ENCODE assay signal across 8 cellular contexts in the genomic region with DNA sequence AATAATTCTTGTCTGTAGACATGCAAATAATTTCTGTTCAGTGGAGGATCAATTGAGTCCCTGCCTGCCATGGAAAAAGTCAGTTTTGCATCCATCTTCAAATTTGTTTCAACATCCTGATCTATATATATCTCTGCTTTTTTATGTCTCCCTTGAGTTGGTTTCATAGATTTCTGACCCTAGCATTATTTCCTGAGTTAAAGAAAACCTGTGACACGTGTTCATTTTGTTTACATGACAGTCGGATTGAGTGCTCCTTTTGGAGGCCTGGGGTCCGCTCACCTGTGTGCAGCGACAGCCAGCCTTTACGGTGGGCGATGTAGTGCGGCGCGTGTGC. TPM values are rescaled to one million over a fixed set of nuclear protein-coding genes. Genes with fewer than 3 reads are reported as not detected.
DNase-seq lines count a peak whose midpoint lies in the region; ATAC-seq and TF ChIP-seq lines count a peak whose summit lies in the region.

No MANE protein-coding gene starts in this region.

- 0 to 1% methylated on average over 1 to 9 of the region's 9 CpGs for whole genome bisulfite sequencing in gastroesophageal sphincter (ENCODE audit: low coverage in 1 of 2), 2 donors

- H3K27me3 Mint-ChIP-seq in activated CD8-positive, alpha-beta memory T cell treated with anti-CD3 and anti-CD28 coated beads, Interleukin-2, amount 10 ng/mL, durations not matched to agents 7 days and 5 days: no peaks in the 10 kb centered on the region

- no peaks in the 10 kb centered on the region for H3K9me3 ChIP-seq in SU-DHL-6 (ENCODE audit: insufficient read depth, low read length)
- H3K9me3 ChIP-seq in gastroesophageal sphincter: no peaks in the 10 kb centered on the region

- H3F3A ChIP-seq in SU-DHL-6 (ENCODE audit: insufficient read depth): peaks cover 5% of the 10 kb centered on the region; the same call in 1 of the 2 replicates

- no peaks in the 10 kb centered on the region for H3K79me2 ChIP-seq in SU-DHL-6 (ENCODE audit: insufficient read depth, low read length)

- peak overlapping the region; percentile 84 for H3K4me3 Mint-ChIP-seq in activated CD8-positive, alpha-beta memory T cell treated with anti-CD3 and anti-CD28 coated beads, Interleukin-2, amount 10 ng/mL, durations not matched to agents 7 days and 5 days

- H3K36me3 Mint-ChIP-seq in activated CD8-positive, alpha-beta memory T cell treated with anti-CD3 and anti-CD28 coated beads, Interleukin-2, amount 10 ng/mL, durations not matched to agents 7 days and 5 days: peaks cover 23% of the 10 kb centered on the region

- no peak for TF ChIP-seq EP300 in gastroesophageal sphincter (IDR thresholded peaks at IDR 0.05)

- peak overlapping the region; percentile 58 for H3K4me3 ChIP-seq in SU-DHL-6 (ENCODE audit: insufficient read depth, low read length, poor library complexity, severe bottlenecking)
- peak overlapping the region; percentile 89 to 90 for H3K4me3 ChIP-seq in gastroesophageal sphincter
- H3K4me3 ChIP-seq in skeletal muscle cell (ENCODE audit: low read depth, low read length): peak overlapping the region; percentile 70

- no peak for ATAC-seq in activated CD8-positive, alpha-beta memory T cell treated with anti-CD3 and anti-CD28 coated beads, Interleukin-2, amount 10 ng/mL, durations not matched to agents 7 days and 5 days
- ATAC-seq in gastroesophageal sphincter (no peak), GM21360 (IDR thresholded peaks at IDR 0.05; ENCODE audit: unreplicated experiment) (no peak)

- H3K27ac ChIP-seq in SU-DHL-6 (ENCODE audit: low read depth, low read length) (no peak overlapping the region), gastroesophageal sphincter (peak overlapping the region; percentile 63 to 91 (median 89))

- H3K9ac ChIP-seq in SU-DHL-6 (ENCODE audit: low read length): peak overlapping the region; percentile 56

- H3K27me3 ChIP-seq in SU-DHL-6 (ENCODE audit: low read length) (no peaks in the 10 kb centered on the region), gastroesophageal sphincter (no peaks in the 10 kb centered on the region)

- H3K4me1 Mint-ChIP-seq in activated CD8-positive, alpha-beta memory T cell treated with anti-CD3 and anti-CD28 coated beads, Interleukin-2, amount 10 ng/mL, durations not matched to agents 7 days and 5 days: peaks cover 21% of the 10 kb centered on the region

- H3K36me3 ChIP-seq in SU-DHL-6 (ENCODE audit: low read length) (no peaks in the 10 kb centered on the region), gastroesophageal sphincter (peaks cover 0 to 30% of the 10 kb centered on the region in 2 donors)

- H3K4me1 ChIP-seq in gastroesophageal sphincter: peaks cover 0 to 41% (median 17%) of the 10 kb centered on the region in 3 donors

- no peak for TF ChIP-seq POLR2A in gastroesophageal sphincter (IDR thresholded peaks at IDR 0.05)

- no peaks in the 10 kb centered on the region for H3K9me2 ChIP-seq in SU-DHL-6 (replicated peaks; ENCODE audit: insufficient read depth, low read length)

- CTCF ChIA-PET in activated CD8-positive, alpha-beta memory T cell treated with anti-CD3 and anti-CD28 coated beads, Interleukin-2, amount 10 ng/mL, durations not matched to agents 7 days and 5 days (lab: Charles Lee): interaction anchor here (1.3 to 2.0 kb wide), 2 partner anchors 29 to 30 kb away, joined by 3 to 6 read pairs; no protein-coding TSS in a partner anchor

- TF ChIP-seq CTCF in SU-DHL-6 (IDR thresholded peaks at IDR 0.05; ENCODE audit: insufficient read depth, low read length, poor library complexity, severe bottlenecking): no peak
- no peak for TF ChIP-seq CTCF in gastroesophageal sphincter (IDR thresholded peaks at IDR 0.05)

- H2AFZ ChIP-seq in SU-DHL-6 (ENCODE audit: low read depth, low read length, severe bottlenecking): peak overlapping the region; percentile 97

- H4K20me1 ChIP-seq in SU-DHL-6 (ENCODE audit: low read depth, low read length): no peaks in the 10 kb centered on the region

- DNase-seq in activated CD8-positive, alpha-beta memory T cell treated with anti-CD3 and anti-CD28 coated beads, Interleukin-2, amount 10 ng/mL, durations not matched to agents 7 days and 5 days: no peak
- no peak for DNase-seq in activated CD8-positive, alpha-beta memory T cell treated with anti-CD3 and anti-CD28 coated beads, Interleukin-2, amount 50 U/mL, for 48 hours
- DNase-seq in skeletal muscle cell (ENCODE audit: low read depth): no peak
- DNase-seq in stimulated activated naive CD4-positive, alpha-beta T cell treated with Interleukin-2 at 50 U/mL for 16 hours (lab: John Stamatoyannopoulos, UW): no peak
- no peak for DNase-seq in activated CD4-positive, CD25-positive, alpha-beta regulatory T cell treated with anti-CD3 and anti-CD28 coated beads, Interleukin-2, amount 50 U/mL, for 72 hours

- H3K4me2 ChIP-seq in SU-DHL-6 (ENCODE audit: low read depth, low read length, poor library complexity, severe bottlenecking): peak overlapping the region; percentile 71

- H3K9me3 Mint-ChIP-seq in activated CD8-positive, alpha-beta memory T cell treated with anti-CD3 and anti-CD28 coated beads, Interleukin-2, amount 10 ng/mL, durations not matched to agents 7 days and 5 days (ENCODE audit: low read depth): no peaks in the 10 kb centered on the region

- peak overlapping the region; percentile 73 for H3K27ac Mint-ChIP-seq in activated CD8-positive, alpha-beta memory T cell treated with anti-CD3 and anti-CD28 coated beads, Interleukin-2, amount 10 ng/mL, durations not matched to agents 7 days and 5 days

RNA-seq across cellular contexts. Expression of gene MRPS24, which starts 0.7 kb away (rescaled TPM):
- 10 to 100 TPM; 75.3 to 96.2 TPM for total RNA-seq in activated CD8-positive, alpha-beta memory T cell treated with anti-CD3 and anti-CD28 coated beads, Interleukin-2, amount 10 ng/mL, durations not matched to agents 7 days and 5 days
- total RNA-seq in gastroesophageal sphincter: 100 to 1,000 TPM in 1 of 4 donors, 10 to 100 TPM in 3; 64.2 to 147 (median 81.5) TPM

RNA-seq across cellular contexts. Expression of gene URGCP, which starts 37.7 kb away (rescaled TPM):
- total RNA-seq in activated CD8-positive, alpha-beta memory T cell treated with anti-CD3 and anti-CD28 coated beads, Interleukin-2, amount 10 ng/mL, durations not matched to agents 7 days and 5 days: 10 to 100 TPM; 24.3 to 26.4 TPM
- 10 to 100 TPM; 33.4 to 47.9 (median 39.2) TPM for total RNA-seq in gastroesophageal sphincter

RNA-seq across cellular contexts. Expression of gene UBE2D4, which starts 57.6 kb away (rescaled TPM):
- total RNA-seq in activated CD8-positive, alpha-beta memory T cell treated with anti-CD3 and anti-CD28 coated beads, Interleukin-2, amount 10 ng/mL, durations not matched to agents 7 days and 5 days: 1 to 10 TPM; 7.2 to 7.6 TPM
- total RNA-seq in gastroesophageal sphincter: 10 to 100 TPM; 22.7 to 38.3 (median 28.5) TPM
